Comparison of ENCODE assay signal across 22 cellular contexts in the genomic region with DNA sequence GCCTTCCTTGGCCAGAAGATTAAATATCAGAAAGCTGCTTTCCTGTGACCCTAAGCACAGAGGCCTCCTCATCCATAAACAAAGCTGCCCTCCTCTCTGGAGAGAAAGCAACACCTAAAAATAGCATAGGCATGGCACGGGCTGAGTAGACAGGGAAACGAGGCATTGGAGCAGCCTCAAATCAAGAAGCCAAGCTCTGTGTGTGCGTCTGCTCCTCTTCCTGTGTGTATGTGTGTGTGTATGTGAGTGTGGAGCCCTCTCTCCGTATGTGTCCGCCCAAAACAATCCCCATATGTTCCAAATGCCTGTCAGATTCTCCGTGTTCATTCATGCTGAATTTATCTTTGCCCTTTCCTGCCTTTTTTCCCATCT. TPM values are rescaled to one million over a fixed set of nuclear protein-coding genes. Genes with fewer than 3 reads are reported as not detected.
A peak's percentile ranks its signal among the peaks of the same experiment; 100 is the strongest.
DNase-seq lines count a peak whose midpoint lies in the region; ATAC-seq and TF ChIP-seq lines count a peak whose summit lies in the region.
"Had no signal": no experiment of that assay in that cellular context is flagged by ENCODE, and none has a peak within 500 bp of the region (broad histone marks: within the 10 kb centered on the region; RNA-seq: fewer than 3 reads in every experiment).

No MANE protein-coding gene starts in this region.

- no peaks in the 10 kb centered on the region for H3K9me3 Mint-ChIP-seq in activated CD4-positive, alpha-beta T cell treated with anti-CD3 and anti-CD28 coated beads, Interleukin-2, amount 10 ng/mL, durations not matched to agents 7 days and 5 days
- H3K9me3 Mint-ChIP-seq: CD4-positive, alpha-beta T cell had no signal

- intact Hi-C loops in Right ventricle myocardium inferior (cut with DNase I), result no loop called here
- intact Hi-C loops in cardiac septum (cut with DNase I), result no loop called here
- intact Hi-C loops in left ventricle myocardium superior (cut with micrococcal nuclease), result no loop called here

- no peak overlapping the region for H3K27ac Mint-ChIP-seq in activated CD4-positive, alpha-beta T cell treated with anti-CD3 and anti-CD28 coated beads, Interleukin-2, amount 10 ng/mL, durations not matched to agents 7 days and 5 days
- H3K27ac Mint-ChIP-seq: CD4-positive, alpha-beta T cell had no signal

- no peak overlapping the region for H3K4me3 ChIP-seq in suprapubic skin
- H3K4me3 ChIP-seq: HAP-1 had no signal

- peaks cover 3% of the 10 kb centered on the region for H3K4me1 Mint-ChIP-seq in activated CD4-positive, alpha-beta T cell treated with anti-CD3 and anti-CD28 coated beads, Interleukin-2, amount 10 ng/mL, durations not matched to agents 7 days and 5 days

- no peak for DNase-seq in Right ventricle myocardium inferior (ENCODE audit: missing footprints)
- no peak for DNase-seq in cardiac septum (ENCODE audit: low spot score)
- DNase-seq in cerebellum (ENCODE audit: low spot score), result peak; percentile 36
- no peak for DNase-seq in left ventricle myocardium superior
- no peak for DNase-seq in suprapubic skin (ENCODE audit: low spot score in 2 of 2)
- DNase-seq in caudate nucleus (lab: John Stamatoyannopoulos, UW), result no peak
- DNase-seq in MV-4-11 (lab: John Stamatoyannopoulos, UW), result no peak
- DNase-seq in activated CD4-positive, alpha-beta T cell treated with anti-CD3 and anti-CD28 coated beads, Interleukin-2, amount 10 ng/mL, durations not matched to agents 7 days and 5 days, result no peak
- DNase-seq: 8988T; BE2C; Calu3; CD4-positive, alpha-beta T cell; DMS79; Kasumi-1; MM.1S; NCI-H1105 treated with DMSO at 0.1 percent for 48 hours; NCI-H187 treated with DMSO at 0.1 percent for 48 hours; NCI-H748 treated with DMSO at 0.1 percent for 48 hours; OCI-M1 had no signal

- peak; percentile 68 for ATAC-seq in Right ventricle myocardium inferior
- ATAC-seq in left ventricle myocardium superior, result peak; percentile 83

- H3K27me3 ChIP-seq in suprapubic skin, result no peaks in the 10 kb centered on the region
- H3K27me3 ChIP-seq: BE2C had no signal

- H3K27ac ChIP-seq in suprapubic skin (peak overlapping the region; percentile 12), caudate nucleus (ENCODE audit: low read depth, low read length) (no peak overlapping the region)

- no peak for TF ChIP-seq CTCF in suprapubic skin (IDR thresholded peaks at IDR 0.05)

- TF ChIP-seq EP300 in suprapubic skin (IDR thresholded peaks at IDR 0.05), result no peak

- H3K36me3 Mint-ChIP-seq in activated CD4-positive, alpha-beta T cell treated with anti-CD3 and anti-CD28 coated beads, Interleukin-2, amount 10 ng/mL, durations not matched to agents 7 days and 5 days (ENCODE audit: low read depth), result no peaks in the 10 kb centered on the region

- H3K36me3 ChIP-seq in suprapubic skin, result no peaks in the 10 kb centered on the region
- H3K36me3 ChIP-seq: BE2C, HAP-1 had no signal

- no peaks in the 10 kb centered on the region for H3K27me3 Mint-ChIP-seq in activated CD4-positive, alpha-beta T cell treated with anti-CD3 and anti-CD28 coated beads, Interleukin-2, amount 10 ng/mL, durations not matched to agents 7 days and 5 days

- H3K4me3 Mint-ChIP-seq in activated CD4-positive, alpha-beta T cell treated with anti-CD3 and anti-CD28 coated beads, Interleukin-2, amount 10 ng/mL, durations not matched to agents 7 days and 5 days, result no peak overlapping the region
- H3K4me3 Mint-ChIP-seq: CD4-positive, alpha-beta T cell had no signal

- no peaks in the 10 kb centered on the region for H3K9me3 ChIP-seq in suprapubic skin
- H3K9me3 ChIP-seq: BE2C, HAP-1 had no signal

- CTCF ChIA-PET in activated CD4-positive, alpha-beta T cell treated with anti-CD3 and anti-CD28 coated beads, Interleukin-2, amount 10 ng/mL, durations not matched to agents 7 days and 5 days (lab: Charles Lee), result no interaction called here

- POLR2A ChIA-PET in activated CD4-positive, alpha-beta T cell treated with anti-CD3 and anti-CD28 coated beads, Interleukin-2, amount 10 ng/mL, durations not matched to agents 7 days and 5 days (lab: Charles Lee), result no interaction called here

- WGBS in suprapubic skin, result 30% methylated on average over 6 of the region's 6 CpGs

- no peak for TF ChIP-seq POLR2A in suprapubic skin (IDR thresholded peaks at IDR 0.05)

- peaks cover 29% of the 10 kb centered on the region for H3K4me1 ChIP-seq in suprapubic skin
- H3K4me1 ChIP-seq: BE2C, HAP-1 had no signal

RNA-seq across cellular contexts. Expression of a gene that starts 24.0 kb away (rescaled TPM):
- 7.5 TPM for total RNA-seq in Right ventricle myocardium inferior
- 12.1 TPM for total RNA-seq in cardiac septum
- 0.82 TPM for total RNA-seq in cerebellum
- 7.2 TPM for total RNA-seq in left ventricle myocardium superior
- total RNA-seq in suprapubic skin, result under 1 TPM in 2 of 4 donors, not detected in 2; 0.26 to 0.36 TPM
- not detected for total RNA-seq in activated CD4-positive, alpha-beta T cell treated with anti-CD3 and anti-CD28 coated beads, Interleukin-2, amount 10 ng/mL, durations not matched to agents 7 days and 5 days
- total RNA-seq: Calu3, HT-29, NCI-H460 had no signal

RNA-seq across cellular contexts. Expression of a gene that starts 27.5 kb away (rescaled TPM):
- total RNA-seq in Right ventricle myocardium inferior (not detected), cardiac septum (not detected), cerebellum (1.5 TPM), left ventricle myocardium superior (not detected), suprapubic skin (10 to 100 TPM; 19.2 to 32.9 (median 21.0) TPM)
- not detected for total RNA-seq in activated CD4-positive, alpha-beta T cell treated with anti-CD3 and anti-CD28 coated beads, Interleukin-2, amount 10 ng/mL, durations not matched to agents 7 days and 5 days
- total RNA-seq: NCI-H460 had no signal

RNA-seq across cellular contexts. Expression of a gene that starts 48.0 kb away (rescaled TPM):
- total RNA-seq in Right ventricle myocardium inferior, result not detected
- not detected for total RNA-seq in cardiac septum
- total RNA-seq in cerebellum, result not detected
- 0.07 TPM for total RNA-seq in left ventricle myocardium superior
- total RNA-seq in suprapubic skin, result 1 to 10 TPM in 1 of 4 donors, under 1 TPM in 1, not detected in 2; 0.18 to 3.0 TPM
- not detected for total RNA-seq in activated CD4-positive, alpha-beta T cell treated with anti-CD3 and anti-CD28 coated beads, Interleukin-2, amount 10 ng/mL, durations not matched to agents 7 days and 5 days
- total RNA-seq: Calu3, HT-29, NCI-H460 had no signal
